In the genomic region with DNA sequence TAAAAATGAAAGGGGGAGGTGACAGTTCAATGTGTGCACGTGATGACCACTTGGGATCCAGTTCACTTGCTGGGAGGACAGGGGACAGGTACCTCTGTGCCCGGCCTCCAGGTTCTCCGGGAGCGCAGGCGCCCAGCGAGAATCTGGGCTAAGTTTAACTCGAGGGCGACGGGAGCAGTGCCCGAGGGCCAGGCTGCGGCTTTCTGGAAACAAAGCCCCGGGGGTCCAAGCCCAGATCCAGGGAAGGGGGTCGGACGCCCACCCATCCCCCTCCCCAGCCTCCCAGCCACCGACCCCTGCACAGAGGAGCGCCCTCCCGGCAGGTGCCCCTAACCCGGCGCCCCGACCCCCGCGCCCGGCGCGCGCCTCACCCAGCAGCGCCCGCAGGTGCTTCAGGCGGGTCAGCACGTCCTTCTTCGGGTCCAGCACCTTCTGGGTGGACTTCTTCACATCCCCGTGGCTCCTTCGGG, we compare ENCODE assay signal across 8 cellular contexts. TPM values are rescaled to one million over a fixed set of nuclear protein-coding genes. Genes with fewer than 3 reads are reported as not detected.
DNase-seq lines count a peak whose midpoint lies in the region; ATAC-seq, FAIRE-seq and TF ChIP-seq lines count a peak whose summit lies in the region.

No MANE protein-coding gene starts in this region.

- H3K27me3 ChIP-seq in RWPE2 (ENCODE audit: insufficient read depth, poor library complexity, severe bottlenecking) = no peaks in the 10 kb centered on the region
- no peaks in the 10 kb centered on the region for H3K27me3 ChIP-seq in ectodermal cell (ENCODE audit: control insufficient read depth, insufficient read depth, low read length, poor library complexity, severe bottlenecking)
- H3K27me3 ChIP-seq in mucosa of stomach (ENCODE audit: control insufficient read depth, insufficient read depth, low read length) = no peaks in the 10 kb centered on the region

- DNase-seq in NK-92 treated with Interleukin-12 subunit alpha and Interleukin-12 subunit beta, amount 100 ng/mL, for 24 hours (lab: John Stamatoyannopoulos, UW) = peak; percentile 32
- no peak for DNase-seq in NK-92 (lab: John Stamatoyannopoulos, UW; ENCODE audit: unreplicated experiment)
- no peak for DNase-seq in RWPE2 (ENCODE audit: low spot score)
- DNase-seq in RCC 7860 (ENCODE audit: low spot score) = no peak
- DNase-seq in RPMI8226 = no peak

- peak overlapping the region; percentile 30 for H3K27ac ChIP-seq in RWPE2 (ENCODE audit: poor library complexity, severe bottlenecking)
- no peak overlapping the region for H3K27ac ChIP-seq in ectodermal cell (ENCODE audit: insufficient read depth, low read depth, low read length, poor library complexity, severe bottlenecking)

- H3K4me3 ChIP-seq in RWPE2 (ENCODE audit: severe bottlenecking) (peak overlapping the region; percentile 90), ectodermal cell (ENCODE audit: insufficient read depth, low read depth, low read length) (peak overlapping the region; percentile 90), mucosa of stomach (ENCODE audit: low read length) (peak overlapping the region; percentile 53)

- no peaks in the 10 kb centered on the region for H3K9me3 ChIP-seq in RWPE2 (ENCODE audit: severe bottlenecking)
- H3K9me3 ChIP-seq in ectodermal cell (ENCODE audit: control insufficient read depth, low read length) = no peaks in the 10 kb centered on the region
- no peaks in the 10 kb centered on the region for H3K9me3 ChIP-seq in mucosa of stomach (ENCODE audit: control insufficient read depth, low read length)

- no peak for FAIRE-seq in RCC 7860 (lab: Jason Lieb, UNC)

- peak overlapping the region; percentile 77 for H3K9ac ChIP-seq in mucosa of stomach (ENCODE audit: low read length)

- no peaks in the 10 kb centered on the region for H3K36me3 ChIP-seq in RWPE2 (ENCODE audit: low read depth)
- H3K36me3 ChIP-seq in ectodermal cell (ENCODE audit: control insufficient read depth, insufficient read depth, low read length) = no peaks in the 10 kb centered on the region
- no peaks in the 10 kb centered on the region for H3K36me3 ChIP-seq in mucosa of stomach (ENCODE audit: control insufficient read depth, insufficient read depth, low read length)

- 0% methylated on average over 33 of the region's 33 CpGs for WGBS in ectodermal cell, 2 experiments

- ATAC-seq in HG02870 (IDR thresholded peaks at IDR 0.05; ENCODE audit: unreplicated experiment) (peak; percentile 2), RWPE2 (ENCODE audit: low read depth) (peak; percentile 20)

- TF ChIP-seq CTCF in RWPE2 (IDR thresholded peaks at IDR 0.05; ENCODE audit: poor library complexity, severe bottlenecking) = no peak

- H3K4me1 ChIP-seq in RWPE2 (ENCODE audit: insufficient read depth, poor library complexity, severe bottlenecking) = peaks cover 5% of the 10 kb centered on the region
- peaks cover 4% of the 10 kb centered on the region for H3K4me1 ChIP-seq in ectodermal cell (ENCODE audit: control insufficient read depth, insufficient read depth, low read length)
- peaks cover 7% of the 10 kb centered on the region for H3K4me1 ChIP-seq in mucosa of stomach (ENCODE audit: control insufficient read depth, insufficient read depth, low read length)

RNA-seq across cellular contexts. Expression of a gene that starts 0.4 kb away (rescaled TPM):
- polyA plus RNA-seq in ectodermal cell (2013, experiment 1 of 4) = 21.8 TPM
- polyA plus RNA-seq in ectodermal cell (2013, experiment 2 of 4) = 25.2 TPM
- polyA plus RNA-seq in ectodermal cell (2013, experiment 3 of 4) = 12.4 TPM
- 17.8 TPM for polyA plus RNA-seq in ectodermal cell (2013, experiment 4 of 4)
